10 cellular contexts compared by ENCODE assay signal in the genomic region with DNA sequence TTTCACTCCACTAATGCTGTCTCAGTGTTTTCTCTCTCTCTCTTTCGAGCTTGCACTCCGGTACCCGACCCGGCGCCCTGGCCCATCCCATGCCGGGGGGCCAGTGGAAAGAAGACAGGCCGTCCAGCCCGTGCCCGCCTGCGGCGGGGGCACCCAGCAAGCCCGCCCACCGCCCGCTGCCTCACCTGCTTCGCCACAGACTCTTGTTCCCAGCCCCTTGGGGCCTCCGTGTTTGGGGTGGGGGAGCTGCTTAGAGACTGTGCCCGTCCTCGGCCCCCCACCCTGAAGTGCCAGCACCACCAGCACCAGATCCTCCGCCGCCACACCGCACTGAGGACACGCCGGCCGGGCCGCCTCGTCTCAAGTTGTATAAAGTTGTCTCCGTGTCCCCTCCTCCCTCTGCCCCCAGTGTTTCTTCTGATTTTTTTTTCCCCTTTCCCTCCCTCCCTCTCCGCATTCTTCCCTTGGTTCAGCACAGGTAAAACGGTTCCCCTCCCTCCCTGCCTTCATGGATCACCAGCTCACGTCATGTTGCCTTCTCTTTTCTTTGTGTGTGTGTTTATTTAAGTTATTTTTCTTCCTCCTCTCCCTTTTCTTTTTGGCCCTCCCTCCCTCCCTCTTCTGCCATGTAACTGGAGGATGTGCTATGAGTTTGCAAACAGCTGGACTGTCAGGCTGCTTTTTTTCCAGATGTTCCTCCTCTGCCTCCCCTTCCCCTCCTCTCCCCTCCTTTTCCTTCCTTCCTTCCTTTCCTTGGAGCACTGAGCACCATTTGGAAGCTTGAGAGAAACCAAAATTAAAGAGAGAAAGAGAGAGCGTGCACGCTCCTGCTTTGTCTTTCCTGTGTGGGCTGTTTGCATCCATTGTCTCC. TPM values are rescaled to one million over a fixed set of nuclear protein-coding genes. Genes with fewer than 3 reads are reported as not detected.
A peak's percentile ranks its signal among the peaks of the same experiment; 100 is the strongest.
DNase-seq lines count a peak whose midpoint lies in the region; ATAC-seq, FAIRE-seq and TF ChIP-seq lines count a peak whose summit lies in the region.
"Had no signal": no experiment of that assay in that cellular context is flagged by ENCODE, and none has a peak within 500 bp of the region (broad histone marks: within the 10 kb centered on the region; RNA-seq: fewer than 3 reads in every experiment).

No MANE protein-coding gene starts in this region.

- no peaks in the 10 kb centered on the region for H3K27me3 Mint-ChIP-seq in astrocyte (ENCODE audit: low read depth, unreplicated experiment)
- peaks cover 12% of the 10 kb centered on the region for H3K27me3 Mint-ChIP-seq in H9 (ENCODE audit: low read depth)

- FAIRE-seq in astrocyte (lab: Jason Lieb, UNC) = no peak

- H4K20me1 ChIP-seq in astrocyte (ENCODE audit: insufficient read depth, low read length) (peaks cover 55% of the 10 kb centered on the region), H9 (ENCODE audit: control insufficient read depth, insufficient read depth, insufficient read length) (no peaks in the 10 kb centered on the region)

- no peaks in the 10 kb centered on the region for H3K79me1 ChIP-seq in H9 (ENCODE audit: insufficient read depth, low read depth, low read length, poor library complexity, severe bottlenecking)

- H2AFZ ChIP-seq in ACC112 (ENCODE audit: low read length, unreplicated experiment) (no peak overlapping the region), astrocyte (ENCODE audit: low read depth, low read length) (no peak overlapping the region), H9 (ENCODE audit: low read length) (no peak overlapping the region)

- no peak overlapping the region for H3K27ac ChIP-seq in ACC112 (ENCODE audit: low read depth, low read length)
- H3K27ac ChIP-seq in astrocyte (ENCODE audit: low read depth, low read length) = no peak overlapping the region
- H3K27ac ChIP-seq in H9 (ENCODE audit: insufficient read length, low read depth, low read length) = no peak overlapping the region

- H3K23ac ChIP-seq in H9 (ENCODE audit: insufficient read length, low read depth, low read length) = no peak overlapping the region

- H3K36me3 ChIP-seq in ACC112 (ENCODE audit: insufficient read depth, low read length) (no peaks in the 10 kb centered on the region), H7 (replicated peaks; ENCODE audit: control insufficient read depth, insufficient read depth, low read length) (peaks cover 22% of the 10 kb centered on the region), astrocyte (ENCODE audit: insufficient read depth, low read length) (peaks cover 16% of the 10 kb centered on the region), mucosa of stomach (ENCODE audit: control insufficient read depth, insufficient read depth, low read length) (peaks cover 25% of the 10 kb centered on the region)

- H3K18ac ChIP-seq in H9 (ENCODE audit: insufficient read length, low read depth, low read length) = no peak overlapping the region

- no peak overlapping the region for H2BK12ac ChIP-seq in H9 (ENCODE audit: insufficient read length, low read depth, low read length)

- no peak overlapping the region for H3K4ac ChIP-seq in H9 (ENCODE audit: low read depth, low read length)

- H2AK5ac ChIP-seq in H9 (ENCODE audit: insufficient read length, low read length) = no peak overlapping the region

- H3K4me3 Mint-ChIP-seq in astrocyte (ENCODE audit: unreplicated experiment) = peak overlapping the region; percentile 66
- H3K4me3 Mint-ChIP-seq in H9 = peak overlapping the region in 1 of 2 experiments; percentile 73; a peak in 3 of 5 replicates

- H2BK20ac ChIP-seq in H9 (ENCODE audit: low read depth, low read length, poor library complexity, severe bottlenecking) = no peak overlapping the region

- H3K23me2 ChIP-seq in H9 (ENCODE audit: insufficient read length, low read depth, low read length, poor library complexity, severe bottlenecking) = peaks cover 11% of the 10 kb centered on the region

- H2BK15ac ChIP-seq in H9 (ENCODE audit: low read depth, low read length) = no peak overlapping the region

- H3K36me3 Mint-ChIP-seq in astrocyte (ENCODE audit: low read depth, unreplicated experiment) (peaks cover 24% of the 10 kb centered on the region), H9 (ENCODE audit: insufficient read depth in 1 of 3, low read depth in 3 of 3) (peaks cover 21 to 51% (median 49%) of the 10 kb centered on the region in 3 experiments; a peak in 6 of 7 replicates)

- peaks cover 6% of the 10 kb centered on the region for H3K4me1 ChIP-seq in ACC112 (ENCODE audit: control insufficient read depth, insufficient read depth, low read length, unreplicated experiment)
- peaks cover 24% of the 10 kb centered on the region for H3K4me1 ChIP-seq in astrocyte (ENCODE audit: insufficient read depth, low read length)
- peaks cover 45% of the 10 kb centered on the region for H3K4me1 ChIP-seq in mucosa of stomach (ENCODE audit: control insufficient read depth, insufficient read depth, low read length)
- H3K4me1 ChIP-seq in H9 (ENCODE audit: insufficient read depth, low read length) = no peaks in the 10 kb centered on the region

- no CpG with 5 or more reads among the region's 32 CpGs for WGBS in H9 (ENCODE audit: extremely low coverage, insufficient read length, low lambda C conversion rate)

- peak overlapping the region; percentile 90 for H3K27ac Mint-ChIP-seq in astrocyte (ENCODE audit: unreplicated experiment)
- peak overlapping the region in 1 of 3 experiments; percentile 68; a peak in 2 of 7 replicates for H3K27ac Mint-ChIP-seq in H9

- TF ChIP-seq CTCF in astrocyte (IDR thresholded peaks at IDR 0.05; ENCODE audit: insufficient read depth, low read depth, low read length) = no peak
- TF ChIP-seq CTCF in H9 (conservative IDR thresholded peaks at IDR 0.05) = no peak

- H3K4me3 ChIP-seq in ACC112 (ENCODE audit: low read depth, low read length) = peak overlapping the region; percentile 80; the same call in 1 of the 2 replicates
- H3K4me3 ChIP-seq in H7 (ENCODE audit: insufficient read depth, low read depth, low read length) = no peak overlapping the region
- no peak overlapping the region for H3K4me3 ChIP-seq in astrocyte (ENCODE audit: insufficient read depth, low read depth, low read length)
- H3K4me3 ChIP-seq in mucosa of stomach (ENCODE audit: low read length) = peak overlapping the region; percentile 29

- H4K91ac ChIP-seq in H9 (ENCODE audit: insufficient read length, low read depth, low read length) = no peak overlapping the region

- H3K9me3 ChIP-seq in astrocyte (ENCODE audit: insufficient read depth, low read depth, low read length) (no peaks in the 10 kb centered on the region), mucosa of stomach (ENCODE audit: control insufficient read depth, low read length) (no peaks in the 10 kb centered on the region), H9 (ENCODE audit: control insufficient read depth, low read depth, low read length) (no peaks in the 10 kb centered on the region)

- H3K4me1 Mint-ChIP-seq in astrocyte (ENCODE audit: low read depth, unreplicated experiment) = peaks cover 8% of the 10 kb centered on the region
- H3K4me1 Mint-ChIP-seq in H9 = peaks cover 7% of the 10 kb centered on the region in 2 experiments; a peak in 3 of 4 replicates

- DNase-seq in H7 (peak; percentile 34), astrocyte (ENCODE audit: low read depth) (no peak), NCI-H2107 (lab: John Stamatoyannopoulos, UW) (no peak), H9 (no peak)

- no peak for ATAC-seq in HG02840 (IDR thresholded peaks at IDR 0.05; ENCODE audit: low FRiP score, unreplicated experiment)
- no peak for ATAC-seq in HG03432 (IDR thresholded peaks at IDR 0.05; ENCODE audit: unreplicated experiment)

- H3K56ac ChIP-seq in H9 (ENCODE audit: insufficient read length, low read depth, low read length) = no peak overlapping the region

- H2BK5ac ChIP-seq in H9 (ENCODE audit: insufficient read length, low read length) = no peak overlapping the region

- H3T11ph ChIP-seq in H9 (ENCODE audit: low read length) = no peak overlapping the region

- peaks cover 12% of the 10 kb centered on the region for H3K79me2 ChIP-seq in ACC112 (ENCODE audit: control insufficient read depth, insufficient read depth, low read length, unreplicated experiment)
- H3K79me2 ChIP-seq in astrocyte (ENCODE audit: insufficient read depth, low read length) = peaks cover 50% of the 10 kb centered on the region
- no peaks in the 10 kb centered on the region for H3K79me2 ChIP-seq in H9 (ENCODE audit: insufficient read depth, low read length)

- H4K5ac ChIP-seq in H9 (ENCODE audit: insufficient read length, low read depth, low read length) = no peak overlapping the region

- H4K8ac ChIP-seq in H9 (replicated peaks; ENCODE audit: insufficient read length, low read depth, low read length) = no peak overlapping the region

- H3K9ac ChIP-seq in astrocyte (ENCODE audit: low read length) = no peak overlapping the region
- H3K9ac ChIP-seq in mucosa of stomach (ENCODE audit: low read length) = peak overlapping the region; percentile 81
- no peak overlapping the region for H3K9ac ChIP-seq in H9 (ENCODE audit: extremely low read depth, insufficient read length, low read length)

- H3K4me2 ChIP-seq in astrocyte (ENCODE audit: low read length) (peak overlapping the region; percentile 93), H9 (ENCODE audit: insufficient read depth, insufficient read length, low read length) (no peak overlapping the region)

- H3K27me3 ChIP-seq in ACC112 (ENCODE audit: insufficient read depth, low read length) (no peaks in the 10 kb centered on the region), H7 (ENCODE audit: control insufficient read depth, insufficient read depth, low read length) (peaks cover 7% of the 10 kb centered on the region), astrocyte (ENCODE audit: insufficient read depth, low read length) (no peaks in the 10 kb centered on the region), mucosa of stomach (ENCODE audit: control insufficient read depth, insufficient read depth, low read length) (no peaks in the 10 kb centered on the region), H9 (ENCODE audit: insufficient read depth, low read length) (no peaks in the 10 kb centered on the region; the same call in 1 of the 2 replicates)

- H3K9me3 Mint-ChIP-seq in astrocyte (ENCODE audit: unreplicated experiment) (no peaks in the 10 kb centered on the region), H9 (peaks cover 2 to 3% of the 10 kb centered on the region in 2 experiments; a peak in 1 of 5 replicates)

- H2BK120ac ChIP-seq in H9 (ENCODE audit: low read depth, low read length, poor library complexity, severe bottlenecking) = no peak overlapping the region

- no peak overlapping the region for H3K14ac ChIP-seq in H9 (ENCODE audit: insufficient read depth, low read length)

RNA-seq across cellular contexts. Expression of gene LENG9, which starts 2.1 kb away (rescaled TPM):
- 3.5 and 7.9 TPM in 2 replicates for total RNA-seq in H7 (2014; rRNA removed; shearing (Covaris generic))
- 3.7 and 3.8 TPM in 2 replicates for total RNA-seq in astrocyte
- 3.7 and 3.8 TPM in 2 replicates for total RNA-seq in H9 (2021)

RNA-seq across cellular contexts. Expression of gene CDC42EP5, which starts 11.7 kb away (rescaled TPM):
- 0.70 and 4.3 TPM in 2 replicates for total RNA-seq in H7 (2014; rRNA removed; shearing (Covaris generic))
- total RNA-seq in astrocyte (57.9 and 64.2 TPM in 2 replicates), H9 (2021) (1.6 and 2.9 TPM in 2 replicates)

RNA-seq across cellular contexts. Expression of gene LENG8, which starts 12.4 kb away (rescaled TPM):
- total RNA-seq in H7 (2014; rRNA removed; shearing (Covaris generic)) = 25.3 and 30.7 TPM in 2 replicates
- 193 and 201 TPM in 2 replicates for total RNA-seq in astrocyte
- total RNA-seq in H9 (2021) = 133 and 148 TPM in 2 replicates

RNA-seq across cellular contexts. Expression of gene LAIR2, which starts 41.2 kb away (rescaled TPM):
- total RNA-seq in H7 (2014; rRNA removed; shearing (Covaris generic)) = not detected in 2 replicates
- total RNA-seq in astrocyte (not detected in 2 replicates), H9 (2021) (not detected in 2 replicates)
- total RNA-seq: G401, pulmonary artery endothelial cell had no signal

RNA-seq across cellular contexts. Expression of gene TTYH1, which starts 46.2 kb away (rescaled TPM):
- total RNA-seq in H7 (2014; rRNA removed; shearing (Covaris generic)) = 13.4 and 17.7 TPM in 2 replicates
- total RNA-seq in astrocyte = 8.4 and 12.6 TPM in 2 replicates
- 43.1 and 47.1 TPM in 2 replicates for total RNA-seq in H9 (2021)
- total RNA-seq: pulmonary artery endothelial cell had no signal

Comparison
In these comparisons a context has a peak if more than half of its experiments do, and no peak if none do; other contexts are left out.
1. H3K4me3 ChIP-seq: peak in ACC112 (single experiment) and mucosa of stomach (single experiment); none in H7 (single experiment) and astrocyte (single experiment).
2. RNA of gene CDC42EP5, which starts 11.7 kb away (total RNA-seq): 57.9 to 64.2 TPM in astrocyte; 0.70 to 4.3 TPM in H7 and 1.6 to 2.9 TPM in H9; every median in the first group is over 10 times any median in the second.